ENCODE assay signal across 12 cellular contexts in genomic region chr17:1661045-1661444, GRCh38. TPM values are rescaled to one million over a fixed set of nuclear protein-coding genes. Genes with fewer than 3 reads are reported as not detected.
A peak's percentile ranks its signal among the peaks of the same experiment; 100 is the strongest.
DNase-seq lines count a peak whose midpoint lies in the region; ATAC-seq, FAIRE-seq and TF ChIP-seq lines count a peak whose summit lies in the region.
"Had no signal": no experiment of that assay in that cellular context is flagged by ENCODE, and none has a peak within 500 bp of the region (broad histone marks: within the 10 kb centered on the region; RNA-seq: fewer than 3 reads in every experiment).

No MANE protein-coding gene starts in this region.

- 97% methylated on average over 10 of the region's 12 CpGs for WGBS in HepG2 (ENCODE audit: low lambda C conversion rate)
- 81% methylated on average over 10 of the region's 12 CpGs for WGBS in right lobe of liver (ENCODE audit: insufficient coverage, low coverage, low lambda C conversion rate, missing lambda C conversion rate)

- intact Hi-C loops in HepG2 (cut with micrococcal nuclease; ENCODE audit: unreplicated experiment), result no loop called here
- intact Hi-C loops in right lobe of liver (cut with DNase I), result loop anchor here in 1 of 2 donors (10.0 kb wide), 1 partner anchor 114 kb away; no protein-coding TSS in a partner anchor

- H3K36me3 Mint-ChIP-seq in stimulated activated naive B cell treated with anti-CD40 and anti-IgM and Interleukin-4, amounts not matched to agents 10 μg/mL and 1 μg/mL and 100 μg/mL, for 72 hours, result peaks cover 62 to 69% of the 10 kb centered on the region in 2 donors

- peaks cover 42 to 75% of the 10 kb centered on the region in 2 experiments for H3K36me3 ChIP-seq in HepG2 (replicated peaks in 1 of 2; ENCODE audit: control insufficient read depth in 1 of 2, insufficient read depth in 2 of 2, low read length in 2 of 2)
- H3K36me3 ChIP-seq in right lobe of liver, result peaks cover 32 to 97% (median 64%) of the 10 kb centered on the region in 4 donors

- TF ChIP-seq CTCF in HepG2 (CRISPR knock-in tag; IDR thresholded peaks at IDR 0.05), result no peak
- no peak for TF ChIP-seq CTCF in right lobe of liver (IDR thresholded peaks at IDR 0.05)

- H3K4me1 ChIP-seq in HepG2 (ENCODE audit: insufficient read depth, low read length), result no peaks in the 10 kb centered on the region
- H3K4me1 ChIP-seq in right lobe of liver, result no peaks in the 10 kb centered on the region

- CTCF ChIA-PET in HepG2 (lab: Yijun Ruan, JAX; ENCODE audit: low intra/inter-chr PET ratio, low total read pairs), result no interaction called here

- no peaks in the 10 kb centered on the region for H3K9me3 ChIP-seq in HepG2 (ENCODE audit: low read length)
- H3K9me3 ChIP-seq in right lobe of liver, result no peaks in the 10 kb centered on the region

- no peaks in the 10 kb centered on the region for H3K4me1 Mint-ChIP-seq in stimulated activated naive B cell treated with anti-CD40 and anti-IgM and Interleukin-4, amounts not matched to agents 10 μg/mL and 1 μg/mL and 100 μg/mL, for 72 hours

- BruUV-seq in HepG2 (replicated peaks; lab: Mats Ljungman, UMichigan), result TSS peak; percentile 58

- no peaks in the 10 kb centered on the region for H4K20me1 ChIP-seq in HepG2 (ENCODE audit: insufficient read depth, low read length)

- in situ Hi-C loops in HepG2 (cut with HindIII; ENCODE audit: extremely low pct_ligation_motif_present, low pct_unique_long_range_greater_than_20kb), result no loop called here

- no peaks in the 10 kb centered on the region for H3K9me3 Mint-ChIP-seq in stimulated activated naive B cell treated with anti-CD40 and anti-IgM and Interleukin-4, amounts not matched to agents 10 μg/mL and 1 μg/mL and 100 μg/mL, for 72 hours

- TF ChIP-seq POLR2A in HepG2 (IDR thresholded peaks at IDR 0.05; ENCODE audit: insufficient read depth in 1 of 2, low read depth in 2 of 2, low read length in 2 of 2) (no peak), right lobe of liver (IDR thresholded peaks at IDR 0.05) (no peak)

- TF ChIP-seq RAD21 in HepG2 (CRISPR knock-in tag; IDR thresholded peaks at IDR 0.05), result no peak

- H3K4me3 ChIP-seq in HepG2 (replicated peaks in 1 of 3; ENCODE audit: insufficient read depth in 1 of 3, low read depth in 2 of 3, low read length in 3 of 3), result no peak overlapping the region
- no peak overlapping the region for H3K4me3 ChIP-seq in right lobe of liver

- H3K27me3 Mint-ChIP-seq in stimulated activated naive B cell treated with anti-CD40 and anti-IgM and Interleukin-4, amounts not matched to agents 10 μg/mL and 1 μg/mL and 100 μg/mL, for 72 hours, result no peaks in the 10 kb centered on the region

- TF ChIP-seq EP300 in HepG2 (IDR thresholded peaks at IDR 0.05; ENCODE audit: low read depth in 2 of 2, low read length in 2 of 2) (no peak), HepG2 (CRISPR knock-in tag; IDR thresholded peaks at IDR 0.05; ENCODE audit: borderline replicate concordance) (no peak)

- H3K27me3 ChIP-seq in HepG2 (ENCODE audit: control insufficient read depth in 1 of 2, insufficient read depth in 2 of 2, low read length in 2 of 2) (no peaks in the 10 kb centered on the region), right lobe of liver (no peaks in the 10 kb centered on the region)

- no peak overlapping the region for H2AFZ ChIP-seq in HepG2 (ENCODE audit: low read length)

- H3K79me2 ChIP-seq in HepG2 (ENCODE audit: insufficient read depth, low read length), result peaks cover 5% of the 10 kb centered on the region

- DNase-seq in HepG2 (ENCODE audit: low spot score) (no peak), right lobe of liver (no peak)
- DNase-seq in stimulated activated naive B cell treated with anti-CD40 and anti-IgM and Interleukin-4, amounts not matched to agents 10 μg/mL and 1 μg/mL and 100 μg/mL, for 72 hours, result no peak
- no peak for DNase-seq in stimulated activated naive CD4-positive, alpha-beta T cell (lab: John Stamatoyannopoulos, UW)
- DNase-seq: C1 segment of cervical spinal cord, DMS153, H7, Karpas-422, NCI-H187 treated with DMSO at 0.1 percent for 48 hours, NCI-H446, SHP77 had no signal

- no peak overlapping the region for H3K4me2 ChIP-seq in HepG2 (ENCODE audit: low read depth, low read length)

- H3K27ac ChIP-seq in HepG2 (ENCODE audit: extremely low read length, insufficient read depth, low read length), result no peak overlapping the region
- H3K27ac ChIP-seq in right lobe of liver, result no peak overlapping the region

- H3K27ac Mint-ChIP-seq in stimulated activated naive B cell treated with anti-CD40 and anti-IgM and Interleukin-4, amounts not matched to agents 10 μg/mL and 1 μg/mL and 100 μg/mL, for 72 hours, result peak overlapping the region; percentile 37

- POLR2A ChIA-PET in HepG2 (lab: Yijun Ruan, JAX), result interaction anchor here (1.8 kb wide), 1 partner anchor 11 kb away, joined by 9 read pairs; the partner anchor contains the start of gene RILP

- H3K9ac ChIP-seq in HepG2 (ENCODE audit: insufficient read depth, low read depth, low read length), result no peak overlapping the region

- ATAC-seq in HepG2 (no peak), right lobe of liver (no peak)
- ATAC-seq in stimulated activated naive B cell treated with anti-CD40 and anti-IgM and Interleukin-4, amounts not matched to agents 10 μg/mL and 1 μg/mL and 100 μg/mL, for 72 hours (replicated peaks), result no peak
- ATAC-seq: Panc1 had no signal

- H3K4me3 Mint-ChIP-seq in stimulated activated naive B cell treated with anti-CD40 and anti-IgM and Interleukin-4, amounts not matched to agents 10 μg/mL and 1 μg/mL and 100 μg/mL, for 72 hours, result no peak overlapping the region

- FAIRE-seq in HepG2 (lab: Jason Lieb, UNC), result no peak

RNA-seq across cellular contexts. Expression of gene RILP, which starts 11.4 kb away (rescaled TPM):
- total RNA-seq in HepG2 (2016; rRNA removed; fragmentation: Illumina TruSeq; extraction: Trizol) (4.7 and 6.6 TPM in 2 replicates), right lobe of liver (10 to 100 TPM; 14.6 to 47.3 (median 23.9) TPM)
- total RNA-seq in HepG2 (2016; cell fraction: cytosol; rRNA removed; fragmentation: Illumina TruSeq; extraction: Trizol; ENCODE audit: low read depth), result 19.7 and 24.4 TPM in 2 replicates
- total RNA-seq in HepG2 (2016; cell fraction: insoluble cytoplasmic fraction; rRNA removed; fragmentation: Illumina TruSeq; extraction: Trizol), result 5.0 and 7.1 TPM in 2 replicates
- total RNA-seq in HepG2 (2016; cell fraction: membrane; rRNA removed; fragmentation: Illumina TruSeq; extraction: Trizol), result 13.1 and 14.3 TPM in 2 replicates
- total RNA-seq in HepG2 (2016; cell fraction: nucleus; rRNA removed; fragmentation: Illumina TruSeq; extraction: Trizol), result 3.3 and 3.9 TPM in 2 replicates
- polyA plus RNA-seq in HepG2 (2011; rRNA removed), result 8.1 and 9.4 TPM in 2 replicates
- 4.3 and 6.7 TPM in 2 replicates for polyA plus RNA-seq in HepG2 (2011; cell fraction: cytosol; rRNA removed)
- 19.2 and 23.3 TPM in 2 replicates for polyA plus RNA-seq in HepG2 (2011; cell fraction: nucleus; rRNA removed)
- polyA plus RNA-seq in HepG2 (2012), result 4.5 and 5.2 TPM in 2 replicates
- polyA plus RNA-seq in HepG2 (2016; cell fraction: cytosol; fragmentation: Illumina TruSeq; extraction: Trizol; ENCODE audit: low read depth), result 24.9 and 29.6 TPM in 2 replicates
- polyA plus RNA-seq in HepG2 (2016; cell fraction: insoluble cytoplasmic fraction; fragmentation: Illumina TruSeq; extraction: Trizol; ENCODE audit: low read depth), result 3.9 and 6.6 TPM in 2 replicates
- 12.1 and 14.0 TPM in 2 replicates for polyA plus RNA-seq in HepG2 (2016; cell fraction: membrane; fragmentation: Illumina TruSeq; extraction: Trizol; ENCODE audit: low read depth)
- 6.7 and 7.6 TPM in 2 replicates for polyA plus RNA-seq in HepG2 (2016; cell fraction: nucleus; fragmentation: Illumina TruSeq; extraction: Trizol; ENCODE audit: insufficient read depth, low read depth)
- polyA minus RNA-seq in HepG2 (2011; rRNA and poly(A)+ RNA removed; ENCODE audit: low replicate concordance), result 5.6 and 7.3 TPM in 2 replicates
- polyA minus RNA-seq in HepG2 (2011; cell fraction: cytosol; rRNA and poly(A)+ RNA removed), result 5.0 TPM in 2 replicates
- polyA minus RNA-seq in HepG2 (2011; cell fraction: nucleus; rRNA and poly(A)+ RNA removed), result 6.0 and 9.0 TPM in 2 replicates

RNA-seq across cellular contexts. Expression of gene SCARF1, which starts 15.5 kb away (rescaled TPM):
- total RNA-seq in HepG2 (2016; rRNA removed; fragmentation: Illumina TruSeq; extraction: Trizol) (0.24 TPM in 1 of 2 replicates, not detected in the other), right lobe of liver (10 to 100 TPM in 2 of 6 experiments, 1 to 10 TPM in 4; 6.9 to 16.9 (median 8.4) TPM)
- total RNA-seq in HepG2 (2016; cell fraction: cytosol; rRNA removed; fragmentation: Illumina TruSeq; extraction: Trizol; ENCODE audit: low read depth), result 0.09 TPM in 1 of 2 replicates, not detected in the other
- total RNA-seq in HepG2 (2016; cell fraction: insoluble cytoplasmic fraction; rRNA removed; fragmentation: Illumina TruSeq; extraction: Trizol), result 0.04 TPM in 1 of 2 replicates, not detected in the other
- 0.07 and 0.09 TPM in 2 replicates for total RNA-seq in HepG2 (2016; cell fraction: membrane; rRNA removed; fragmentation: Illumina TruSeq; extraction: Trizol)
- 0.16 and 0.34 TPM in 2 replicates for total RNA-seq in HepG2 (2016; cell fraction: nucleus; rRNA removed; fragmentation: Illumina TruSeq; extraction: Trizol)
- polyA plus RNA-seq in HepG2 (2011; rRNA removed), result 0.71 and 0.72 TPM in 2 replicates
- 0.17 and 0.25 TPM in 2 replicates for polyA plus RNA-seq in HepG2 (2011; cell fraction: cytosol; rRNA removed)
- polyA plus RNA-seq in HepG2 (2011; cell fraction: nucleus; rRNA removed), result 7.1 and 9.1 TPM in 2 replicates
- polyA plus RNA-seq in HepG2 (2012), result 0.39 and 0.59 TPM in 2 replicates
- polyA plus RNA-seq in HepG2 (2016; cell fraction: cytosol; fragmentation: Illumina TruSeq; extraction: Trizol; ENCODE audit: low read depth), result not detected in 2 replicates
- not detected in 2 replicates for polyA plus RNA-seq in HepG2 (2016; cell fraction: insoluble cytoplasmic fraction; fragmentation: Illumina TruSeq; extraction: Trizol; ENCODE audit: low read depth)
- not detected in 2 replicates for polyA plus RNA-seq in HepG2 (2016; cell fraction: membrane; fragmentation: Illumina TruSeq; extraction: Trizol; ENCODE audit: low read depth)
- polyA plus RNA-seq in HepG2 (2016; cell fraction: nucleus; fragmentation: Illumina TruSeq; extraction: Trizol; ENCODE audit: insufficient read depth, low read depth), result 0.44 and 0.51 TPM in 2 replicates
- polyA minus RNA-seq in HepG2 (2011; rRNA and poly(A)+ RNA removed; ENCODE audit: low replicate concordance), result 0.23 and 0.68 TPM in 2 replicates
- not detected in 2 replicates for polyA minus RNA-seq in HepG2 (2011; cell fraction: cytosol; rRNA and poly(A)+ RNA removed)
- 0.99 and 1.5 TPM in 2 replicates for polyA minus RNA-seq in HepG2 (2011; cell fraction: nucleus; rRNA and poly(A)+ RNA removed)

RNA-seq across cellular contexts. Expression of gene PRPF8, which starts 23.6 kb away (rescaled TPM):
- total RNA-seq in HepG2 (2016; rRNA removed; fragmentation: Illumina TruSeq; extraction: Trizol) (112 and 318 TPM in 2 replicates), right lobe of liver (100 to 1,000 TPM in 3 of 6 experiments, 10 to 100 TPM in 3; 79.3 to 116 (median 102) TPM)
- total RNA-seq in HepG2 (2016; cell fraction: cytosol; rRNA removed; fragmentation: Illumina TruSeq; extraction: Trizol; ENCODE audit: low read depth), result 27.9 and 29.6 TPM in 2 replicates
- total RNA-seq in HepG2 (2016; cell fraction: insoluble cytoplasmic fraction; rRNA removed; fragmentation: Illumina TruSeq; extraction: Trizol), result 104 and 284 TPM in 2 replicates
- 59.5 and 61.6 TPM in 2 replicates for total RNA-seq in HepG2 (2016; cell fraction: membrane; rRNA removed; fragmentation: Illumina TruSeq; extraction: Trizol)
- 124 and 135 TPM in 2 replicates for total RNA-seq in HepG2 (2016; cell fraction: nucleus; rRNA removed; fragmentation: Illumina TruSeq; extraction: Trizol)
- 179 and 195 TPM in 2 replicates for polyA plus RNA-seq in HepG2 (2011; rRNA removed)
- 79.1 and 90.7 TPM in 2 replicates for polyA plus RNA-seq in HepG2 (2011; cell fraction: cytosol; rRNA removed)
- 265 and 296 TPM in 2 replicates for polyA plus RNA-seq in HepG2 (2011; cell fraction: nucleus; rRNA removed)
- 129 and 145 TPM in 2 replicates for polyA plus RNA-seq in HepG2 (2012)
- polyA plus RNA-seq in HepG2 (2016; cell fraction: cytosol; fragmentation: Illumina TruSeq; extraction: Trizol; ENCODE audit: low read depth), result 15.0 and 17.7 TPM in 2 replicates
- 300 and 377 TPM in 2 replicates for polyA plus RNA-seq in HepG2 (2016; cell fraction: insoluble cytoplasmic fraction; fragmentation: Illumina TruSeq; extraction: Trizol; ENCODE audit: low read depth)
- 37.4 and 39.7 TPM in 2 replicates for polyA plus RNA-seq in HepG2 (2016; cell fraction: membrane; fragmentation: Illumina TruSeq; extraction: Trizol; ENCODE audit: low read depth)
- 245 and 257 TPM in 2 replicates for polyA plus RNA-seq in HepG2 (2016; cell fraction: nucleus; fragmentation: Illumina TruSeq; extraction: Trizol; ENCODE audit: insufficient read depth, low read depth)
- polyA minus RNA-seq in HepG2 (2011; rRNA and poly(A)+ RNA removed; ENCODE audit: low replicate concordance), result 401 and 410 TPM in 2 replicates
- polyA minus RNA-seq in HepG2 (2011; cell fraction: cytosol; rRNA and poly(A)+ RNA removed), result 275 and 377 TPM in 2 replicates
- polyA minus RNA-seq in HepG2 (2011; cell fraction: nucleus; rRNA and poly(A)+ RNA removed), result 189 and 229 TPM in 2 replicates

RNA-seq across cellular contexts. Expression of gene SLC43A2, which starts 32.4 kb away (rescaled TPM):
- 3.3 and 7.3 TPM in 2 replicates for total RNA-seq in HepG2 (2016; rRNA removed; fragmentation: Illumina TruSeq; extraction: Trizol)
- total RNA-seq in HepG2 (2016; cell fraction: cytosol; rRNA removed; fragmentation: Illumina TruSeq; extraction: Trizol; ENCODE audit: low read depth), result 0.97 and 1.3 TPM in 2 replicates
- 2.0 and 8.1 TPM in 2 replicates for total RNA-seq in HepG2 (2016; cell fraction: insoluble cytoplasmic fraction; rRNA removed; fragmentation: Illumina TruSeq; extraction: Trizol)
- total RNA-seq in HepG2 (2016; cell fraction: membrane; rRNA removed; fragmentation: Illumina TruSeq; extraction: Trizol), result 4.2 and 4.8 TPM in 2 replicates
- total RNA-seq in HepG2 (2016; cell fraction: nucleus; rRNA removed; fragmentation: Illumina TruSeq; extraction: Trizol), result 6.5 and 9.2 TPM in 2 replicates
- polyA plus RNA-seq in HepG2 (2011; rRNA removed), result 20.0 and 26.7 TPM in 2 replicates
- 24.6 and 32.6 TPM in 2 replicates for polyA plus RNA-seq in HepG2 (2011; cell fraction: cytosol; rRNA removed)
- polyA plus RNA-seq in HepG2 (2011; cell fraction: nucleus; rRNA removed), result 23.0 and 27.0 TPM in 2 replicates
- 23.6 and 32.7 TPM in 2 replicates for polyA plus RNA-seq in HepG2 (2012)
- polyA plus RNA-seq in HepG2 (2016; cell fraction: cytosol; fragmentation: Illumina TruSeq; extraction: Trizol; ENCODE audit: low read depth), result 1.1 and 1.6 TPM in 2 replicates
- polyA plus RNA-seq in HepG2 (2016; cell fraction: insoluble cytoplasmic fraction; fragmentation: Illumina TruSeq; extraction: Trizol; ENCODE audit: low read depth), result 3.0 and 4.3 TPM in 2 replicates
- polyA plus RNA-seq in HepG2 (2016; cell fraction: membrane; fragmentation: Illumina TruSeq; extraction: Trizol; ENCODE audit: low read depth), result 2.7 and 2.9 TPM in 2 replicates
- 12.1 and 13.4 TPM in 2 replicates for polyA plus RNA-seq in HepG2 (2016; cell fraction: nucleus; fragmentation: Illumina TruSeq; extraction: Trizol; ENCODE audit: insufficient read depth, low read depth)
- 35.9 and 121 TPM in 2 replicates for polyA minus RNA-seq in HepG2 (2011; rRNA and poly(A)+ RNA removed; ENCODE audit: low replicate concordance)
- 22.7 and 26.1 TPM in 2 replicates for polyA minus RNA-seq in HepG2 (2011; cell fraction: cytosol; rRNA and poly(A)+ RNA removed)
- 18.9 and 19.1 TPM in 2 replicates for polyA minus RNA-seq in HepG2 (2011; cell fraction: nucleus; rRNA and poly(A)+ RNA removed)
- 1 to 10 TPM; 1.4 to 8.9 (median 5.1) TPM for total RNA-seq in right lobe of liver

RNA-seq across cellular contexts. Expression of gene TLCD2, which starts 49.1 kb away (rescaled TPM):
- total RNA-seq in HepG2 (2016; rRNA removed; fragmentation: Illumina TruSeq; extraction: Trizol) (0.84 and 1.1 TPM in 2 replicates), right lobe of liver (10 to 100 TPM in 1 of 6 experiments, 1 to 10 TPM in 5; 2.5 to 17.7 (median 3.7) TPM)
- 0.26 and 0.40 TPM in 2 replicates for total RNA-seq in HepG2 (2016; cell fraction: cytosol; rRNA removed; fragmentation: Illumina TruSeq; extraction: Trizol; ENCODE audit: low read depth)
- total RNA-seq in HepG2 (2016; cell fraction: insoluble cytoplasmic fraction; rRNA removed; fragmentation: Illumina TruSeq; extraction: Trizol), result 0.92 and 1.3 TPM in 2 replicates
- 0.86 and 1.1 TPM in 2 replicates for total RNA-seq in HepG2 (2016; cell fraction: membrane; rRNA removed; fragmentation: Illumina TruSeq; extraction: Trizol)
- total RNA-seq in HepG2 (2016; cell fraction: nucleus; rRNA removed; fragmentation: Illumina TruSeq; extraction: Trizol), result 0.84 and 0.94 TPM in 2 replicates
- polyA plus RNA-seq in HepG2 (2011; rRNA removed), result 0.90 and 1.2 TPM in 2 replicates
- 0.56 and 0.73 TPM in 2 replicates for polyA plus RNA-seq in HepG2 (2011; cell fraction: cytosol; rRNA removed)
- 0.92 and 1.4 TPM in 2 replicates for polyA plus RNA-seq in HepG2 (2011; cell fraction: nucleus; rRNA removed)
- 0.78 and 1.3 TPM in 2 replicates for polyA plus RNA-seq in HepG2 (2012)
- polyA plus RNA-seq in HepG2 (2016; cell fraction: cytosol; fragmentation: Illumina TruSeq; extraction: Trizol; ENCODE audit: low read depth), result 0.23 and 0.25 TPM in 2 replicates
- polyA plus RNA-seq in HepG2 (2016; cell fraction: insoluble cytoplasmic fraction; fragmentation: Illumina TruSeq; extraction: Trizol; ENCODE audit: low read depth), result 0.71 and 0.74 TPM in 2 replicates
- polyA plus RNA-seq in HepG2 (2016; cell fraction: membrane; fragmentation: Illumina TruSeq; extraction: Trizol; ENCODE audit: low read depth), result 0.47 and 0.49 TPM in 2 replicates
- 1.4 and 1.5 TPM in 2 replicates for polyA plus RNA-seq in HepG2 (2016; cell fraction: nucleus; fragmentation: Illumina TruSeq; extraction: Trizol; ENCODE audit: insufficient read depth, low read depth)
- polyA minus RNA-seq in HepG2 (2011; rRNA and poly(A)+ RNA removed; ENCODE audit: low replicate concordance), result 1.6 and 2.6 TPM in 2 replicates
- polyA minus RNA-seq in HepG2 (2011; cell fraction: cytosol; rRNA and poly(A)+ RNA removed), result 0.53 and 1.3 TPM in 2 replicates
- 1.3 and 1.6 TPM in 2 replicates for polyA minus RNA-seq in HepG2 (2011; cell fraction: nucleus; rRNA and poly(A)+ RNA removed)
